Comparison of ENCODE assay signal across 33 cellular contexts in genomic region chr3:31425401-31425800, GRCh38.
"Had no signal": no experiment of that assay in that cellular context is flagged by ENCODE, and none has a peak within 500 bp of the region (broad histone marks: within the 10 kb centered on the region; RNA-seq: fewer than 3 reads in every experiment).

No MANE protein-coding gene starts in this region.

- ATAC-seq: activated naive CD4-positive, alpha-beta T cell treated with anti-CD3 and anti-CD28 coated beads, Interleukin-2, amount 50 U/mL, for 72 hours; activated naive CD8-positive, alpha-beta T cell treated with anti-CD3 and anti-CD28 coated beads, Interleukin-2, amount 50 U/mL, for 24 hours; activated T-cell treated with anti-CD3 and anti-CD28 coated beads, Interleukin-2, amount 50 U/mL, for 4 hours; activated T-cell treated with anti-CD3 and anti-CD28 coated beads, Interleukin-2, amount 50 U/mL, for 72 hours; activated T-helper 17 cell treated with anti-CD3 and anti-CD28 coated beads, Interleukin-2, amount 50 U/mL, for 72 hours; body of pancreas had no signal

- H3K4me1 ChIP-seq: ascending aorta, body of pancreas, breast epithelium had no signal

- H3K9me3 ChIP-seq: adrenal gland, body of pancreas had no signal

- DNase-seq: activated effector memory CD4-positive, alpha-beta T cell treated with anti-CD3 and anti-CD28 coated beads, Interleukin-2, amount 50 U/mL, for 16 hours; activated effector memory CD4-positive, alpha-beta T cell treated with Interleukin-2 at 50 U/mL for 16 hours; activated gamma-delta T cell; activated gamma-delta T cell treated with Interleukin-2 at 50 U/mL for 16 hours; activated naive CD4-positive, alpha-beta T cell; activated naive CD4-positive, alpha-beta T cell treated with anti-CD3 and anti-CD28 coated beads for 36 hours; activated naive CD4-positive, alpha-beta T cell treated with anti-CD3 and anti-CD28 coated beads, Interleukin-2, amount 10 ng/mL, durations not matched to agents 7 days and 5 days; activated naive CD4-positive, alpha-beta T cell treated with anti-CD3 and anti-CD28 coated beads, Interleukin-2, amount 50 U/mL, for 16 hours; activated naive CD4-positive, alpha-beta T cell treated with Interleukin-2 at 50 U/mL for 16 hours; activated naive CD8-positive, alpha-beta T cell treated with anti-CD3 and anti-CD28 coated beads for 36 hours; activated naive CD8-positive, alpha-beta T cell treated with anti-CD3 and anti-CD28 coated beads, Interleukin-2, amount 10 ng/mL, durations not matched to agents 7 days and 5 days; activated naive CD8-positive, alpha-beta T cell treated with anti-CD3 and anti-CD28 coated beads, Interleukin-2, amount 50 U/mL, for 24 hours; activated T-cell treated with anti-CD3 and anti-CD28 coated beads, Interleukin-2, amount 50 U/mL, for 24 hours; activated T-cell treated with anti-CD3 and anti-CD28 coated beads, Interleukin-2, amount 50 U/mL, for 4 hours; activated T-cell treated with anti-CD3 and anti-CD28 coated beads, Interleukin-2, amount 50 U/mL, for 48 hours; activated T-cell treated with anti-CD3 and anti-CD28 coated beads, Interleukin-2, amount 50 U/mL, for 72 hours; adrenal gland; amniotic stem cell; amygdala; anterior cingulate cortex; aorta; body of pancreas; brain microvascular endothelial cell; caudate nucleus; central memory CD4-positive, alpha-beta T cell; cerebellar nuclear complex had no signal

- H3K4me3 ChIP-seq: adrenal gland, ascending aorta, body of pancreas, breast epithelium, cardiac muscle cell had no signal

- H3K36me3 ChIP-seq: adrenal gland, ascending aorta, brain microvascular endothelial cell, breast epithelium, cardiac muscle cell had no signal

- H3K27ac ChIP-seq: adrenal gland, ascending aorta, body of pancreas, brain microvascular endothelial cell, breast epithelium, cardiac muscle cell had no signal

- H3K27me3 ChIP-seq: adrenal gland, ascending aorta, body of pancreas, brain microvascular endothelial cell, breast epithelium, cardiac muscle cell had no signal

- FAIRE-seq: astrocyte, bronchial epithelial cell had no signal
